ENCODE assay signal across 8 cellular contexts in the genomic region with DNA sequence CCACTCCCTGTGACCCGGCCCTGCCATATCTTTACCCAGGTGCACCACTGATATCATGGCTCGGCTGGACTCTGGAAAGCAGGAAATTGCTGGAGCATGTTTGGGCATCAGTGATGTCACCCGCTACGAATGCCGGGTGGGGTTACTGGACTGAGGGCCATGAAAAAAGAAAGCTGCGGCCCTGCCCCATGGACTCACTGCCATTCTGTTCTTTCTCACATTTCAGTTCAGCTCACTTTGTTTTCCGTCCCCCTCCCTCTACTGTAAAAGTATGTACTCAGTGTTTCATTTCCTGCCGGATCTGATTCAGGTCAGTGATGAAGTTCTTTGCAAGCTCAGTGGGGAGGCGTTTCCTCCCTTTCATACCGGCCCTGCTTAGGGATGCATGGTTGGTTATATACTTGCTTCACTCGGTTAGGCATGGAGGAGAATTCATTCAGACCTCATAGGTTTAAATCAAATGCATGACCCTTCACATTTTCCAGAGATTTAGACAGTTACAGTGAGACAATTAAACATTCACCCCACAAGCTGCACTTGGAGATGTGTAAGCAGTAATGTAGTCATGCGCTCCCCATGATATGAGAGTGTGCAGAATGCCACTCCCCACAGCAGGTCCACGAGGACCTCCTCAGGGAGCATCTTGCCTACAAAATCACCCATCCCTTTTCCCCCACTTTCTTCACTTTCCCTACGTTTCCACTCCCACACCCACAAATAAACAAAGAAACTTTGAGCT.
DNase-seq lines count a peak whose midpoint lies in the region; TF ChIP-seq lines count a peak whose summit lies in the region.
"Not testable (repeated sequence)": the region's sequence is repeated elsewhere in the genome, so short reads cannot be mapped to it uniquely, and the experiment has no call there.

No MANE protein-coding gene starts in this region.

- not testable (repeated sequence) for H2BK15ac ChIP-seq in neuronal stem cell (ENCODE audit: low read length)

- not testable (repeated sequence) for H3K4me3 ChIP-seq in CD8-positive, alpha-beta memory T cell (ENCODE audit: low read length); LNCaP clone FGC (ENCODE audit: low read depth, low read length); kidney epithelial cell (ENCODE audit: low read depth, low read length)
- peak overlapping the region in 1 of 2 donors; percentile 4 for H3K4me3 ChIP-seq in neuronal stem cell (ENCODE audit: low read length in 2 of 2)

- H3K14ac ChIP-seq in neuronal stem cell (ENCODE audit: low read length) = not testable (repeated sequence)

- H3K4me3 Mint-ChIP-seq in CD8-positive, alpha-beta memory T cell = peak overlapping the region in 6 of 7 donors; percentile 8 to 60 (median 36)
- H3K4me3 Mint-ChIP-seq in T-helper 2 cell treated with Interferon-gamma antibody and Interleukin-4, amounts not matched to agents 5 μg/mL and 100 μg/mL, for 36 hours = peak overlapping the region; percentile 30
- H3K4me3 Mint-ChIP-seq in stimulated activated naive CD8-positive, alpha-beta T cell treated with anti-CD3 and anti-CD28 coated beads, Interleukin-15, Interleukin-2, amounts not matched to agents 100 ng/mL and 50 ng/mL, for 24 hours = peak overlapping the region; percentile 59

- H3K18ac ChIP-seq in neuronal stem cell (ENCODE audit: low read length) = not testable (repeated sequence)

- not testable (repeated sequence) for H2BK5ac ChIP-seq in neuronal stem cell (ENCODE audit: low read length)

- H3K36me3 ChIP-seq in CD8-positive, alpha-beta memory T cell (ENCODE audit: insufficient read depth, low read length); kidney epithelial cell (ENCODE audit: control insufficient read depth, insufficient read depth, low read length); neuronal stem cell (replicated peaks in 1 of 2; ENCODE audit: control insufficient read depth in 2 of 2, insufficient read depth in 2 of 2, low read length in 2 of 2): not testable (repeated sequence)

- CTCF ChIA-PET in CD8-positive, alpha-beta memory T cell (lab: Charles Lee) = not testable (repeated sequence)

- H3K27ac ChIP-seq in CD8-positive, alpha-beta memory T cell (ENCODE audit: low read depth, low read length); neuronal stem cell (replicated peaks; ENCODE audit: low read length): not testable (repeated sequence)

- POLR2A ChIA-PET in CD8-positive, alpha-beta memory T cell (lab: Charles Lee) = not testable (repeated sequence)

- H4K91ac ChIP-seq in neuronal stem cell (ENCODE audit: low read depth, low read length, poor library complexity) = not testable (repeated sequence)

- H3K9me3 ChIP-seq in CD8-positive, alpha-beta memory T cell (ENCODE audit: low read length); neuronal stem cell (replicated peaks in 1 of 2; ENCODE audit: control insufficient read depth in 2 of 2, insufficient read depth in 1 of 2, low read depth in 1 of 2, low read length in 2 of 2): not testable (repeated sequence)

- not testable (repeated sequence) for H3K9me3 Mint-ChIP-seq in CD8-positive, alpha-beta memory T cell; T-helper 2 cell treated with Interferon-gamma antibody and Interleukin-4, amounts not matched to agents 5 μg/mL and 100 μg/mL, for 36 hours; stimulated activated naive CD8-positive, alpha-beta T cell treated with anti-CD3 and anti-CD28 coated beads, Interleukin-15, Interleukin-2, amounts not matched to agents 100 ng/mL and 50 ng/mL, for 24 hours

- peak overlapping the region in 6 of 8 donors; percentile 8 to 78 (median 32) for H3K27ac Mint-ChIP-seq in CD8-positive, alpha-beta memory T cell
- peak overlapping the region; percentile 84 for H3K27ac Mint-ChIP-seq in T-helper 2 cell treated with Interferon-gamma antibody and Interleukin-4, amounts not matched to agents 5 μg/mL and 100 μg/mL, for 36 hours
- peak overlapping the region; percentile 82 for H3K27ac Mint-ChIP-seq in stimulated activated naive CD8-positive, alpha-beta T cell treated with anti-CD3 and anti-CD28 coated beads, Interleukin-15, Interleukin-2, amounts not matched to agents 100 ng/mL and 50 ng/mL, for 24 hours

- H3K4me1 ChIP-seq in CD8-positive, alpha-beta memory T cell (ENCODE audit: insufficient read depth, low read length); neuronal stem cell (ENCODE audit: control insufficient read depth in 2 of 2, insufficient read depth in 1 of 2, low read depth in 1 of 2, low read length in 2 of 2): not testable (repeated sequence)

- H4K8ac ChIP-seq in neuronal stem cell (ENCODE audit: low read depth, low read length) = not testable (repeated sequence)

- H3K27me3 Mint-ChIP-seq in CD8-positive, alpha-beta memory T cell; T-helper 2 cell treated with Interferon-gamma antibody and Interleukin-4, amounts not matched to agents 5 μg/mL and 100 μg/mL, for 36 hours (ENCODE audit: low read depth); stimulated activated naive CD8-positive, alpha-beta T cell treated with anti-CD3 and anti-CD28 coated beads, Interleukin-15, Interleukin-2, amounts not matched to agents 100 ng/mL and 50 ng/mL, for 24 hours: not testable (repeated sequence)

- H3K27me3 ChIP-seq in CD8-positive, alpha-beta memory T cell (ENCODE audit: insufficient read depth, low read length, poor library complexity, severe bottlenecking); kidney epithelial cell (ENCODE audit: control insufficient read depth, insufficient read depth, low read length); neuronal stem cell (ENCODE audit: control insufficient read depth in 3 of 3, insufficient read depth in 3 of 3, low read depth in 1 of 3, low read length in 3 of 3): not testable (repeated sequence)

- H3K9ac ChIP-seq in neuronal stem cell (ENCODE audit: low read depth, low read length, poor library complexity) = not testable (repeated sequence)

- H3K79me1 ChIP-seq in neuronal stem cell (ENCODE audit: low read depth, low read length) = not testable (repeated sequence)

- H3K36me3 Mint-ChIP-seq in CD8-positive, alpha-beta memory T cell; T-helper 2 cell treated with Interferon-gamma antibody and Interleukin-4, amounts not matched to agents 5 μg/mL and 100 μg/mL, for 36 hours (ENCODE audit: low read depth); stimulated activated naive CD8-positive, alpha-beta T cell treated with anti-CD3 and anti-CD28 coated beads, Interleukin-15, Interleukin-2, amounts not matched to agents 100 ng/mL and 50 ng/mL, for 24 hours (ENCODE audit: low read depth): not testable (repeated sequence)

- H3K23ac ChIP-seq in neuronal stem cell (ENCODE audit: low read depth, low read length, poor library complexity) = not testable (repeated sequence)

- WGBS in neuronal stem cell (ENCODE audit: extremely low coverage in 2 of 2, insufficient read length in 2 of 2, insufficient replicate concordance in 1 of 2), 2 donors = no CpG with 5 or more reads among the region's 14 CpGs

- not testable (repeated sequence) for TF ChIP-seq CTCF in LNCaP clone FGC (IDR thresholded peaks at IDR 0.05; ENCODE audit: control insufficient read depth, extremely low read depth, insufficient read depth); kidney epithelial cell (IDR thresholded peaks at IDR 0.05; ENCODE audit: insufficient read depth, low read length, poor library complexity, severe bottlenecking)

- not testable (repeated sequence) for H3K4me2 ChIP-seq in neuronal stem cell (ENCODE audit: insufficient read depth, low read length, poor library complexity, severe bottlenecking)

- H2AFZ ChIP-seq in neuronal stem cell (ENCODE audit: low read length) = peak overlapping the region; percentile 64

- not testable (repeated sequence) for H2AK5ac ChIP-seq in neuronal stem cell (ENCODE audit: low read depth, low read length)

- not testable (repeated sequence) for H2BK12ac ChIP-seq in neuronal stem cell (ENCODE audit: low read length)

- not testable (repeated sequence) for H3K4ac ChIP-seq in neuronal stem cell (ENCODE audit: low read length)

- DNase-seq in CD8-positive, alpha-beta memory T cell = peak in 2 of 5 donors; percentile 16 to 22
- peak; percentile 53 for DNase-seq in LNCaP clone FGC (ENCODE audit: low read depth)
- peak; percentile 40 for DNase-seq in T-helper 2 cell treated with Interferon-gamma antibody and Interleukin-4, amounts not matched to agents 5 μg/mL and 100 μg/mL, for 36 hours (ENCODE audit: low spot score)
- DNase-seq in amniotic epithelial cell (ENCODE audit: low read depth) = peak; percentile 37
- DNase-seq in fibroblast of gingiva (ENCODE audit: low read depth) = peak; percentile 43
- peak; percentile 94 for DNase-seq in kidney epithelial cell (ENCODE audit: low read depth)
- DNase-seq in neuronal stem cell (ENCODE audit: low spot score) = not testable (repeated sequence)

- H3K4me1 Mint-ChIP-seq in CD8-positive, alpha-beta memory T cell; T-helper 2 cell treated with Interferon-gamma antibody and Interleukin-4, amounts not matched to agents 5 μg/mL and 100 μg/mL, for 36 hours (ENCODE audit: low read depth); stimulated activated naive CD8-positive, alpha-beta T cell treated with anti-CD3 and anti-CD28 coated beads, Interleukin-15, Interleukin-2, amounts not matched to agents 100 ng/mL and 50 ng/mL, for 24 hours (ENCODE audit: low read depth): not testable (repeated sequence)

- not testable (repeated sequence) for H2BK120ac ChIP-seq in neuronal stem cell (ENCODE audit: low read depth, low read length)

Comparison
In these comparisons a context has a peak if more than half of its experiments do, and no peak if none do; other contexts are left out.
1. H3K27ac Mint-ChIP-seq: peak in every context shown above with its lines; median percentile 84 in T-helper 2 cell treated with Interferon-gamma antibody and Interleukin-4, amounts not matched to agents 5 μg/mL and 100 μg/mL, for 36 hours; 82 in stimulated activated naive CD8-positive, alpha-beta T cell treated with anti-CD3 and anti-CD28 coated beads, Interleukin-15, Interleukin-2, amounts not matched to agents 100 ng/mL and 50 ng/mL, for 24 hours; 32 in CD8-positive, alpha-beta memory T cell.